In genomic region chr6:389143-389542, GRCh38 we compare ENCODE assay signal across 21 cellular contexts. TPM values are rescaled to one million over a fixed set of nuclear protein-coding genes. Genes with fewer than 3 reads are reported as not detected.
DNase-seq lines count a peak whose midpoint lies in the region; ATAC-seq and TF ChIP-seq lines count a peak whose summit lies in the region.
"Had no signal": no experiment of that assay in that cellular context is flagged by ENCODE, and none has a peak within 500 bp of the region (broad histone marks: within the 10 kb centered on the region; RNA-seq: fewer than 3 reads in every experiment).

No MANE protein-coding gene starts in this region.

- no peak for ATAC-seq in CD8-positive, alpha-beta T cell
- ATAC-seq in T-cell (replicated peaks in 1 of 4) (no peak), HG03039 (IDR thresholded peaks at IDR 0.05; ENCODE audit: unreplicated experiment) (no peak)
- no peak for ATAC-seq in activated naive CD8-positive, alpha-beta T cell treated with anti-CD3 and anti-CD28 coated beads, Interleukin-2, amount 50 U/mL, for 24 hours
- ATAC-seq: A549, pancreas had no signal

- H3K4me3 Mint-ChIP-seq in activated CD4-positive, alpha-beta T cell treated with anti-CD3 and anti-CD28 coated beads, Interleukin-2, amount 10 ng/mL, durations not matched to agents 7 days and 5 days, result peak overlapping the region; percentile 79
- H3K4me3 Mint-ChIP-seq in CD8-positive, alpha-beta T cell, result peak overlapping the region; percentile 85
- H3K4me3 Mint-ChIP-seq in T-cell, result peak overlapping the region in 2 of 3 donors; percentile 48 to 99
- H3K4me3 Mint-ChIP-seq in activated naive CD8-positive, alpha-beta T cell treated with anti-CD3 and anti-CD28 coated beads, Interleukin-2, amount 50 U/mL, for 24 hours, result peak overlapping the region; percentile 87
- H3K4me3 Mint-ChIP-seq: HFFc6 had no signal

- peaks cover 32% of the 10 kb centered on the region for H3K4me1 Mint-ChIP-seq in activated CD4-positive, alpha-beta T cell treated with anti-CD3 and anti-CD28 coated beads, Interleukin-2, amount 10 ng/mL, durations not matched to agents 7 days and 5 days
- H3K4me1 Mint-ChIP-seq in CD8-positive, alpha-beta T cell (ENCODE audit: low read depth), result peaks cover 27% of the 10 kb centered on the region
- peaks cover 26 to 27% (median 27%) of the 10 kb centered on the region in 3 donors for H3K4me1 Mint-ChIP-seq in T-cell
- H3K4me1 Mint-ChIP-seq in activated naive CD8-positive, alpha-beta T cell treated with anti-CD3 and anti-CD28 coated beads, Interleukin-2, amount 50 U/mL, for 24 hours, result peaks cover 29% of the 10 kb centered on the region

- no peaks in the 10 kb centered on the region for H3K9me3 Mint-ChIP-seq in activated CD4-positive, alpha-beta T cell treated with anti-CD3 and anti-CD28 coated beads, Interleukin-2, amount 10 ng/mL, durations not matched to agents 7 days and 5 days
- H3K9me3 Mint-ChIP-seq in CD8-positive, alpha-beta T cell, result no peaks in the 10 kb centered on the region
- no peaks in the 10 kb centered on the region for H3K9me3 Mint-ChIP-seq in T-cell
- H3K9me3 Mint-ChIP-seq in activated naive CD8-positive, alpha-beta T cell treated with anti-CD3 and anti-CD28 coated beads, Interleukin-2, amount 50 U/mL, for 24 hours, result no peaks in the 10 kb centered on the region

- H3K27me3 ChIP-seq in CD8-positive, alpha-beta T cell (ENCODE audit: insufficient read depth, low read length), result no peaks in the 10 kb centered on the region

- H3K36me3 ChIP-seq in CD8-positive, alpha-beta T cell (ENCODE audit: insufficient read depth, low read length), result no peaks in the 10 kb centered on the region
- H3K36me3 ChIP-seq: BE2C, pancreas, Peyer's patch had no signal

- POLR2A ChIA-PET in activated CD4-positive, alpha-beta T cell treated with anti-CD3 and anti-CD28 coated beads, Interleukin-2, amount 10 ng/mL, durations not matched to agents 7 days and 5 days (lab: Charles Lee), result interaction anchor here (0.7 to 1.4 kb wide), 2 partner anchors 15 to 304 kb away, joined by 3 to 4 read pairs; partner anchors contain the start of gene EXOC2
- POLR2A ChIA-PET in CD8-positive, alpha-beta T cell (lab: Charles Lee), result no interaction called here
- POLR2A ChIA-PET in T-cell (lab: Charles Lee), result no interaction called here

- peaks cover 17% of the 10 kb centered on the region for H3K4me1 ChIP-seq in CD8-positive, alpha-beta T cell (ENCODE audit: insufficient read depth, low read length)
- H3K4me1 ChIP-seq: A549, BE2C had no signal

- H3K36me3 Mint-ChIP-seq in activated CD4-positive, alpha-beta T cell treated with anti-CD3 and anti-CD28 coated beads, Interleukin-2, amount 10 ng/mL, durations not matched to agents 7 days and 5 days (ENCODE audit: low read depth), result peaks cover 15% of the 10 kb centered on the region
- peaks cover 9% of the 10 kb centered on the region for H3K36me3 Mint-ChIP-seq in CD8-positive, alpha-beta T cell
- peaks cover 5% of the 10 kb centered on the region for H3K36me3 Mint-ChIP-seq in T-cell
- peaks cover 17% of the 10 kb centered on the region for H3K36me3 Mint-ChIP-seq in activated naive CD8-positive, alpha-beta T cell treated with anti-CD3 and anti-CD28 coated beads, Interleukin-2, amount 50 U/mL, for 24 hours (ENCODE audit: low read depth)

- CTCF ChIA-PET in activated CD4-positive, alpha-beta T cell treated with anti-CD3 and anti-CD28 coated beads, Interleukin-2, amount 10 ng/mL, durations not matched to agents 7 days and 5 days (lab: Charles Lee), result interaction anchor here (1.3 to 2.3 kb wide), 6 partner anchors 10 to 200 kb away, joined by 3 to 11 read pairs (median 4); no protein-coding TSS in a partner anchor
- CTCF ChIA-PET in CD8-positive, alpha-beta T cell (lab: Charles Lee), result interaction anchor here (0.5 to 1.9 kb wide), 9 partner anchors 9 to 204 kb away, joined by 3 to 7 read pairs (median 3); no protein-coding TSS in a partner anchor
- CTCF ChIA-PET in T-cell (lab: Charles Lee), result interaction anchor here (0.6 to 1.2 kb wide), 3 partner anchors 10 to 201 kb away, joined by 3 read pairs; no protein-coding TSS in a partner anchor

- no peaks in the 10 kb centered on the region for H3K9me3 ChIP-seq in CD8-positive, alpha-beta T cell (ENCODE audit: low read length)
- H3K9me3 ChIP-seq: A549, BE2C, pancreas, Peyer's patch had no signal

- H3K27me3 Mint-ChIP-seq in activated CD4-positive, alpha-beta T cell treated with anti-CD3 and anti-CD28 coated beads, Interleukin-2, amount 10 ng/mL, durations not matched to agents 7 days and 5 days, result no peaks in the 10 kb centered on the region
- peaks cover 10% of the 10 kb centered on the region for H3K27me3 Mint-ChIP-seq in CD8-positive, alpha-beta T cell (ENCODE audit: low read depth)
- peaks cover 4 to 18% of the 10 kb centered on the region in 2 donors for H3K27me3 Mint-ChIP-seq in T-cell
- peaks cover 8% of the 10 kb centered on the region for H3K27me3 Mint-ChIP-seq in activated naive CD8-positive, alpha-beta T cell treated with anti-CD3 and anti-CD28 coated beads, Interleukin-2, amount 50 U/mL, for 24 hours

- no peak for DNase-seq in activated CD4-positive, alpha-beta T cell treated with anti-CD3 and anti-CD28 coated beads, Interleukin-2, amount 10 ng/mL, durations not matched to agents 7 days and 5 days
- no peak for DNase-seq in activated CD4-positive, alpha-beta T cell treated with anti-CD3 and anti-CD28 coated beads, Interleukin-2, amount 50 U/mL, for 48 hours
- DNase-seq in CD8-positive, alpha-beta T cell, result no peak
- DNase-seq in T-cell, result peak in 1 of 34 experiments; percentile 4
- no peak for DNase-seq in activated naive CD8-positive, alpha-beta T cell treated with anti-CD3 and anti-CD28 coated beads, Interleukin-2, amount 50 U/mL, for 24 hours
- DNase-seq in putamen (ENCODE audit: low spot score), result no peak
- no peak for DNase-seq in central memory CD4-positive, alpha-beta T cell
- DNase-seq: activated gamma-delta T cell treated with Interleukin-2 at 50 U/mL for 16 hours; BE2C; HFFc6; NCI-H1092; NCI-H187 treated with DMSO at 0.1 percent for 48 hours; NCI-H774; pancreas; stimulated activated CD4-positive, alpha-beta T cell treated with anti-CD3 and anti-CD28 coated beads, Interleukin-15, amount 100 ng/mL, for 24 hours; T-helper 9 cell had no signal

- H3K27ac ChIP-seq in CD8-positive, alpha-beta T cell (ENCODE audit: low read depth, low read length), result no peak overlapping the region
- H3K27ac ChIP-seq: A549, pancreas, Peyer's patch had no signal

- peak overlapping the region; percentile 95 for H3K27ac Mint-ChIP-seq in activated CD4-positive, alpha-beta T cell treated with anti-CD3 and anti-CD28 coated beads, Interleukin-2, amount 10 ng/mL, durations not matched to agents 7 days and 5 days
- peak overlapping the region; percentile 16 for H3K27ac Mint-ChIP-seq in CD8-positive, alpha-beta T cell
- peak overlapping the region; percentile 82 to 85 for H3K27ac Mint-ChIP-seq in T-cell
- H3K27ac Mint-ChIP-seq in activated naive CD8-positive, alpha-beta T cell treated with anti-CD3 and anti-CD28 coated beads, Interleukin-2, amount 50 U/mL, for 24 hours, result peak overlapping the region; percentile 91
- H3K27ac Mint-ChIP-seq: HFFc6, nephron had no signal

- no peak overlapping the region for H3K4me3 ChIP-seq in CD8-positive, alpha-beta T cell (ENCODE audit: low read depth, low read length)
- H3K4me3 ChIP-seq: A549, pancreas, Peyer's patch had no signal

- intact Hi-C loops in CD8-positive, alpha-beta T cell (cut with DNase I, micrococcal nuclease), result loop anchor here in 1 of 2 experiments (1.0 to 5.0 kb wide), 3 partner anchors 135 to 203 kb away; no protein-coding TSS in a partner anchor

- no peak for TF ChIP-seq CTCF in CD8-positive, alpha-beta T cell (IDR thresholded peaks at IDR 0.05)

RNA-seq across cellular contexts. Expression of gene IRF4, which starts 2.4 kb away (rescaled TPM):
- total RNA-seq in activated CD4-positive, alpha-beta T cell treated with anti-CD3 and anti-CD28 coated beads, Interleukin-2, amount 10 ng/mL, durations not matched to agents 7 days and 5 days, result 100 to 1,000 TPM; 111 to 126 TPM
- total RNA-seq in CD8-positive, alpha-beta T cell, result 10 to 100 TPM; 24.7 to 25.6 TPM
- 10 to 100 TPM; 16.9 to 67.2 (median 28.4) TPM for total RNA-seq in T-cell
- total RNA-seq: HFFc6, LHCN-M2 had no signal

Comparison
In these comparisons a context has a peak if more than half of its experiments do, and no peak if none do; other contexts are left out.
1. H3K27ac Mint-ChIP-seq: peak in every context shown above with its lines; median percentile 95 in activated CD4-positive, alpha-beta T cell treated with anti-CD3 and anti-CD28 coated beads, Interleukin-2, amount 10 ng/mL, durations not matched to agents 7 days and 5 days; 91 in activated naive CD8-positive, alpha-beta T cell treated with anti-CD3 and anti-CD28 coated beads, Interleukin-2, amount 50 U/mL, for 24 hours; 84 in T-cell; 16 in CD8-positive, alpha-beta T cell.